Comparison of ENCODE assay signal across 25 cellular contexts in the genomic region with DNA sequence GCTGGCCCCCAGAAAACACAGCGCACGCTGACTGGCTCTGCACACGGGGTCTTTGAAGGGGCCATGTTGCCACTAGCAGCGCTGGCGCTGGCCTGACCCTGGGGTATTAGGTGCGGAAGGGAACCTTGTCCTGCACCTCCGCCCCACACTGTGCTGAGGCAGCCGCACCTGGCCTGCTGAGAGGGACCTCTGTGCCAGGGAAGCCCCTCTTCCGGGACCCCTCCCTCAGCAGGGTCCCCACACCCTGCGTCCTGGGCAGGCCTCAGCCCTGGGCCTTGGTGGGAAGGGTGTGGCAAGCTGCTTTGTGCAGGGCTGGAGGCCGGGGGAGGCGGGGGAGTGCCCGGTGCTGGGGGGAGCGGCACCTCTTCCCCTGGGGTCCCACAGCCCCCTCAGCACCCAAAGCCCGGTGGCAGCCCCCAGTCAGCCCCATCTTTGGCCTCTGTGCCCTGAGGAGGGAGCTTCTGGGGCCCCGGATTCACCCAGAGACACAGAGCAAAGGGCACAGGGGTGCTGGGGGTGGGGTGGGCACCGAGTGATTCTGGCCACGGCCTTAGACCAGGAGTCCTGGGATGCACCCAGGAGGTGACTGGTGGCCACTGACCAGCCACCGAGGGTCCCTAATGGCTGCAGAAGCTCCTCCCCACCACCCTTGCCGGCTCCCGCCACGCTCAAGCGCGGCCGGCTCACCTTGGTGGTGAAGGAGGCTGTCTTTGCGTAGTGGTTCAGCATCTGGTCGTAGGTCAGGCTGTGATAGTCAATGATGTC. TPM values are rescaled to one million over a fixed set of nuclear protein-coding genes. Genes with fewer than 3 reads are reported as not detected.
"Had no signal": no experiment of that assay in that cellular context is flagged by ENCODE, and none has a peak within 500 bp of the region (broad histone marks: within the 10 kb centered on the region; RNA-seq: fewer than 3 reads in every experiment).

No MANE protein-coding gene starts in this region.

- H3K27me3 ChIP-seq: brain microvascular endothelial cell had no signal

- H3K36me3 ChIP-seq: brain microvascular endothelial cell had no signal

- H3K4me3 Mint-ChIP-seq: activated CD4-positive, alpha-beta T cell treated with anti-CD3 and anti-CD28 coated beads, Interleukin-2, amount 10 ng/mL, durations not matched to agents 7 days and 5 days; activated CD8-positive, alpha-beta T cell treated with anti-CD3 and anti-CD28 coated beads, Interleukin-2, amount 10 ng/mL, durations not matched to agents 7 days and 5 days; activated naive CD4-positive, alpha-beta T cell treated with anti-CD3 and anti-CD28 coated beads for 36 hours; activated T-cell treated with anti-CD3 and anti-CD28 coated beads, Interleukin-2, amount 50 U/mL, for 24 hours; T-helper 1 cell treated with Interleukin-12 subunit alpha and Interleukin-12 subunit beta and Interleukin-4 antibody, amounts not matched to agents 30 μg/mL and 1 μg/mL, for 36 hours; T-helper 2 cell treated with Interferon-gamma antibody and Interleukin-4, amounts not matched to agents 5 μg/mL and 100 μg/mL, for 36 hours had no signal

- H3K9me3 Mint-ChIP-seq: activated CD4-positive, alpha-beta T cell treated with anti-CD3 and anti-CD28 coated beads, Interleukin-2, amount 10 ng/mL, durations not matched to agents 7 days and 5 days; activated naive CD4-positive, alpha-beta T cell treated with anti-CD3 and anti-CD28 coated beads for 36 hours; activated naive CD4-positive, alpha-beta T cell treated with anti-CD3 and anti-CD28 coated beads, Interleukin-2, amount 50 U/mL, for 72 hours; activated T-cell treated with anti-CD3 and anti-CD28 coated beads, Interleukin-2, amount 50 U/mL, for 24 hours; activated T-helper 2 cell treated with anti-CD3 and anti-CD28 coated beads, Interferon-gamma antibody, Interleukin-2, Interleukin-4, amounts not matched to agents 10 μg/mL and 5 μg/mL and 100 μg/mL, durations not matched to agents 14 hours and 24 hours and 36 hours; T-helper 1 cell treated with Interleukin-12 subunit alpha and Interleukin-12 subunit beta and Interleukin-4 antibody, amounts not matched to agents 30 μg/mL and 1 μg/mL, for 36 hours; T-helper 2 cell treated with Interferon-gamma antibody and Interleukin-4, amounts not matched to agents 5 μg/mL and 100 μg/mL, for 36 hours had no signal

- H3K27ac Mint-ChIP-seq: activated CD4-positive, alpha-beta T cell treated with anti-CD3 and anti-CD28 coated beads, Interleukin-2, amount 10 ng/mL, durations not matched to agents 7 days and 5 days; activated CD8-positive, alpha-beta T cell treated with anti-CD3 and anti-CD28 coated beads, Interleukin-2, amount 10 ng/mL, durations not matched to agents 7 days and 5 days; activated naive CD4-positive, alpha-beta T cell treated with anti-CD3 and anti-CD28 coated beads for 36 hours; activated naive CD4-positive, alpha-beta T cell treated with anti-CD3 and anti-CD28 coated beads, Interleukin-2, amount 50 U/mL, for 72 hours; activated T-cell treated with anti-CD3 and anti-CD28 coated beads, Interleukin-2, amount 50 U/mL, for 24 hours; activated T-helper 2 cell treated with anti-CD3 and anti-CD28 coated beads, Interferon-gamma antibody, Interleukin-2, Interleukin-4, amounts not matched to agents 10 μg/mL and 5 μg/mL and 100 μg/mL, durations not matched to agents 14 hours and 24 hours and 36 hours; T-helper 1 cell treated with Interleukin-12 subunit alpha and Interleukin-12 subunit beta and Interleukin-4 antibody, amounts not matched to agents 30 μg/mL and 1 μg/mL, for 36 hours; T-helper 2 cell treated with Interferon-gamma antibody and Interleukin-4, amounts not matched to agents 5 μg/mL and 100 μg/mL, for 36 hours had no signal

- H3K36me3 Mint-ChIP-seq: activated naive CD4-positive, alpha-beta T cell treated with anti-CD3 and anti-CD28 coated beads, Interleukin-2, amount 50 U/mL, for 72 hours had no signal

- H3K9ac ChIP-seq: KMS-11 had no signal

- ATAC-seq: activated CD8-positive, alpha-beta T cell treated with anti-CD3 and anti-CD28 coated beads, Interleukin-2, amount 10 ng/mL, durations not matched to agents 7 days and 5 days; activated naive CD4-positive, alpha-beta T cell treated with anti-CD3 and anti-CD28 coated beads, Interleukin-2, amount 50 U/mL, for 72 hours had no signal

- DNase-seq: activated CD4-positive, alpha-beta T cell treated with anti-CD3 and anti-CD28 coated beads, Interleukin-2, amount 10 ng/mL, durations not matched to agents 7 days and 5 days; activated CD4-positive, alpha-beta T cell treated with anti-CD3 and anti-CD28 coated beads, Interleukin-2, amount 50 U/mL, for 48 hours; activated CD8-positive, alpha-beta T cell treated with anti-CD3 and anti-CD28 coated beads, Interleukin-2, amount 10 ng/mL, durations not matched to agents 7 days and 5 days; activated gamma-delta T cell treated with Interleukin-2 at 50 U/mL for 16 hours; activated naive CD4-positive, alpha-beta T cell treated with anti-CD3 and anti-CD28 coated beads for 36 hours; activated T-cell treated with anti-CD3 and anti-CD28 coated beads, Interleukin-2, amount 50 U/mL, for 24 hours; anterior cingulate cortex; brain microvascular endothelial cell; central memory CD4-positive, alpha-beta T cell; MM.1S; MV-4-11; NCI-H1092; NCI-H1436 treated with DMSO at 0.1 percent for 48 hours; NCI-H1694 treated with DMSO at 0.1 percent for 48 hours; NCI-H2029; NCI-H345; NCI-H524 treated with DMSO at 0.1 percent for 48 hours; RPMI8226 had no signal

- H3K4me2 ChIP-seq: KMS-11 had no signal

- H3K27ac ChIP-seq: brain microvascular endothelial cell, KMS-11 had no signal

RNA-seq across cellular contexts. Expression of a gene that starts 11.4 kb away (rescaled TPM):
- total RNA-seq: activated CD4-positive, alpha-beta T cell treated with anti-CD3 and anti-CD28 coated beads, Interleukin-2, amount 10 ng/mL, durations not matched to agents 7 days and 5 days; activated CD8-positive, alpha-beta T cell treated with anti-CD3 and anti-CD28 coated beads, Interleukin-2, amount 10 ng/mL, durations not matched to agents 7 days and 5 days; activated naive CD4-positive, alpha-beta T cell treated with anti-CD3 and anti-CD28 coated beads for 36 hours; activated naive CD4-positive, alpha-beta T cell treated with anti-CD3 and anti-CD28 coated beads, Interleukin-2, amount 50 U/mL, for 72 hours; activated T-helper 2 cell treated with anti-CD3 and anti-CD28 coated beads, Interferon-gamma antibody, Interleukin-2, Interleukin-4, amounts not matched to agents 10 μg/mL and 5 μg/mL and 100 μg/mL, durations not matched to agents 14 hours and 24 hours and 36 hours; LHCN-M2; NCI-H460 had no signal

RNA-seq across cellular contexts. Expression of a gene that starts 34.1 kb away (rescaled TPM):
- total RNA-seq: activated CD4-positive, alpha-beta T cell treated with anti-CD3 and anti-CD28 coated beads, Interleukin-2, amount 10 ng/mL, durations not matched to agents 7 days and 5 days; activated CD8-positive, alpha-beta T cell treated with anti-CD3 and anti-CD28 coated beads, Interleukin-2, amount 10 ng/mL, durations not matched to agents 7 days and 5 days; activated T-helper 2 cell treated with anti-CD3 and anti-CD28 coated beads, Interferon-gamma antibody, Interleukin-2, Interleukin-4, amounts not matched to agents 10 μg/mL and 5 μg/mL and 100 μg/mL, durations not matched to agents 14 hours and 24 hours and 36 hours; LHCN-M2; NCI-H460 had no signal

RNA-seq across cellular contexts. Expression of a gene that starts 38.6 kb away (rescaled TPM):
- total RNA-seq: activated T-helper 2 cell treated with anti-CD3 and anti-CD28 coated beads, Interferon-gamma antibody, Interleukin-2, Interleukin-4, amounts not matched to agents 10 μg/mL and 5 μg/mL and 100 μg/mL, durations not matched to agents 14 hours and 24 hours and 36 hours; LHCN-M2; NCI-H460 had no signal

RNA-seq across cellular contexts. Expression of a gene that starts 43.1 kb away (rescaled TPM):
- total RNA-seq: activated CD4-positive, alpha-beta T cell treated with anti-CD3 and anti-CD28 coated beads, Interleukin-2, amount 10 ng/mL, durations not matched to agents 7 days and 5 days; activated CD8-positive, alpha-beta T cell treated with anti-CD3 and anti-CD28 coated beads, Interleukin-2, amount 10 ng/mL, durations not matched to agents 7 days and 5 days; activated naive CD4-positive, alpha-beta T cell treated with anti-CD3 and anti-CD28 coated beads for 36 hours; activated naive CD4-positive, alpha-beta T cell treated with anti-CD3 and anti-CD28 coated beads, Interleukin-2, amount 50 U/mL, for 72 hours had no signal
